Comparison of ENCODE assay signal across 8 cellular contexts in the genomic region with DNA sequence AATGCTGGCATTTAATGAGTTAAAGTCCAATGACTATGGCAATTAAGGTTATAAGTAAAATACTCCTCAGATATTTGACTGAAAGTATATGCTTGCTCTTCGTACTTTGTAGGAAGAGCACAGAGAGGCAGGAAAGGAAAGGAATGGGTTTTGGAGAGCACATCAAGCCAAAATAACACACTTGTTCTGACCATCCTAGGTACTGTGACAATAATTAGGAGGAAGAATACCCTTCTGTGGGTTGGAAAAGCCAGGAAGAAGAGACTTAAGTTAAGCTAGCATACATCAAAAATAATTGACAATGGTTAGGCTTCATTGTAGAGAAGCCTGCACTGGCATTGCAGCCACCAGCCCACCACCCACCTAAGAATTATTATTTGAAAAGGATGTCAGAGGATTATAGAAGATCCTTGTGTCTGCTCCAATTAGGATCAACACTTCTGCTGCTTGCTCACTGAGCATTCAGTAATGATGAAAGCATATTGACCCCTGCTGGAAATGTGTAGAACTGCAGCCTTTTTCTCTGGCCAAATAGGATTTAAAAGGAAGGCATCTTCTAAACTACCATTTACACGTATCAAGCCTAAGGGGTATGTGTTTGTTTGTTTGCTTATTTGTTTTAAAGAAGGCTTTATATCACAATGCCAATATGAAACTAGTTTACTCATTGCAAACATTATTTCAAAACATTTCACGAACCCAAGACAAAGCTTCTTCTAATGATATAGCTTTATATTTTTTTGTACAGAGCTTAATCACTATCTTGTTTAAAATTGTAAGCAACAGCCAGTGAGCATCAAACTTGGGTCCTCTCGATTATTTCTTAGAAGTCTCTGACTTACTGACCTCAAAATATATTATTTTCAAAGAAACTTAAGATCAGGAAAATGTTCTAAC.
A peak's percentile ranks its signal among the peaks of the same experiment; 100 is the strongest.
DNase-seq lines count a peak whose midpoint lies in the region; ATAC-seq and TF ChIP-seq lines count a peak whose summit lies in the region.

No MANE protein-coding gene starts in this region.

- H2AFZ ChIP-seq in trophoblast cell (ENCODE audit: insufficient read depth, low read length, poor library complexity): no peak overlapping the region

- in situ Hi-C loops in G401 (cut with HindIII; ENCODE audit: low sequenced_read_pairs): loop anchor here (25.0 kb wide), 1 partner anchor 848 kb away; no protein-coding TSS in a partner anchor

- peak; percentile 91 for ATAC-seq in GM21576 (IDR thresholded peaks at IDR 0.05; ENCODE audit: unreplicated experiment)

- no peaks in the 10 kb centered on the region for H3K79me1 ChIP-seq in trophoblast cell (ENCODE audit: low read length)

- H3K18ac ChIP-seq in trophoblast cell (ENCODE audit: low read length): no peak overlapping the region

- H3K79me2 ChIP-seq in trophoblast cell (ENCODE audit: control insufficient read depth, insufficient read depth, low read length, poor library complexity): no peaks in the 10 kb centered on the region

- H2AK5ac ChIP-seq in trophoblast cell (ENCODE audit: low read length): no peak overlapping the region

- H3K27me3 ChIP-seq in trophoblast cell (ENCODE audit: insufficient read depth, low read length): no peaks in the 10 kb centered on the region

- no peak overlapping the region for H3K27ac ChIP-seq in trophoblast cell (ENCODE audit: low read depth, low read length)

- peak; percentile 75 for DNase-seq in G401 (ENCODE audit: low spot score)
- peak; percentile 36 for DNase-seq in NOMO-1 treated with dmso at 0.1 percent for 144 hours (lab: John Stamatoyannopoulos, UW; ENCODE audit: unreplicated experiment)
- DNase-seq in activated naive CD4-positive, alpha-beta T cell treated with Interleukin-2 at 50 U/mL for 16 hours: peak; percentile 25
- DNase-seq in glomerular visceral epithelial cell (ENCODE audit: extremely low spot score): peak; percentile 73
- DNase-seq in trophoblast cell: peak; percentile 77 to 97
- no peak for DNase-seq in NK-92 treated with Interleukin-12 subunit alpha and Interleukin-12 subunit beta, amount 100 ng/mL, for 24 hours (lab: John Stamatoyannopoulos, UW)

- H3K4ac ChIP-seq in trophoblast cell (ENCODE audit: low read depth, low read length): no peak overlapping the region

- H3K4me2 ChIP-seq in trophoblast cell (ENCODE audit: low read length): no peak overlapping the region

- H3K14ac ChIP-seq in trophoblast cell (ENCODE audit: low read length): no peak overlapping the region

- H4K8ac ChIP-seq in trophoblast cell (ENCODE audit: low read depth, low read length): no peak overlapping the region

- H2BK12ac ChIP-seq in trophoblast cell (ENCODE audit: low read length): no peak overlapping the region

- H4K12ac ChIP-seq in trophoblast cell (ENCODE audit: low read depth, low read length): no peak overlapping the region

- H3K9ac ChIP-seq in trophoblast cell (ENCODE audit: low read length): no peak overlapping the region

- TF ChIP-seq RAD21 in Ishikawa (IDR thresholded peaks at IDR 0.05; ENCODE audit: low read depth): peak; percentile 93

- WGBS in trophoblast cell (ENCODE audit: extremely low coverage, insufficient coverage, insufficient read length): no CpG with 5 or more reads among the region's 4 CpGs

- H2BK5ac ChIP-seq in trophoblast cell (ENCODE audit: low read depth, low read length, poor library complexity): no peak overlapping the region

- TF ChIP-seq EP300 in Ishikawa (IDR thresholded peaks at IDR 0.05; ENCODE audit: borderline replicate concordance): no peak

- no peaks in the 10 kb centered on the region for H3K4me1 ChIP-seq in trophoblast cell (ENCODE audit: control insufficient read depth in 1 of 2, insufficient read depth in 2 of 2, low read length in 2 of 2)

- H3K9me3 ChIP-seq in trophoblast cell (ENCODE audit: insufficient read depth, low read depth, low read length): no peaks in the 10 kb centered on the region

- H2BK120ac ChIP-seq in trophoblast cell (ENCODE audit: insufficient read depth, low read length, poor library complexity): no peak overlapping the region

- H3K4me3 ChIP-seq in trophoblast cell (ENCODE audit: low read depth, low read length): no peak overlapping the region

- H3K23ac ChIP-seq in trophoblast cell (ENCODE audit: low read length): no peak overlapping the region

- H4K91ac ChIP-seq in trophoblast cell (ENCODE audit: low read depth, low read length): no peak overlapping the region

- no peaks in the 10 kb centered on the region for H3K36me3 ChIP-seq in trophoblast cell (ENCODE audit: control insufficient read depth in 1 of 2, insufficient read depth in 2 of 2, low read length in 2 of 2)

TF ChIP-seq in Ishikawa, 13 proteins besides CTCF, POLR2A, EP300 and RAD21:
- TF ChIP-seq TAF1 (IDR thresholded peaks at IDR 0.05; ENCODE audit: low read depth): no peak
